ENCODE assay signal across 12 cellular contexts in genomic region chr5:169742773-169743296, GRCh38.
DNase-seq lines count a peak whose midpoint lies in the region; FAIRE-seq and TF ChIP-seq lines count a peak whose summit lies in the region.
"Had no signal": no experiment of that assay in that cellular context is flagged by ENCODE, and none has a peak within 500 bp of the region (broad histone marks: within the 10 kb centered on the region; RNA-seq: fewer than 3 reads in every experiment).

No MANE protein-coding gene starts in this region.

- H3K27me3 ChIP-seq in bronchial epithelial cell (ENCODE audit: control insufficient read depth, insufficient read depth, low read length), result no peaks in the 10 kb centered on the region
- H3K27me3 ChIP-seq: colonic mucosa had no signal

- H3K4me3 ChIP-seq in bronchial epithelial cell (ENCODE audit: low read depth, low read length), result no peak overlapping the region
- H3K4me3 ChIP-seq: colonic mucosa, skin epidermis had no signal

- H3K36me3 ChIP-seq in bronchial epithelial cell (ENCODE audit: control insufficient read depth, insufficient read depth, low read length), result no peaks in the 10 kb centered on the region
- H3K36me3 ChIP-seq: colonic mucosa had no signal

- TF ChIP-seq CTCF in AG09319 (IDR thresholded peaks at IDR 0.05; ENCODE audit: low read depth, low read length) (no peak), bronchial epithelial cell (IDR thresholded peaks at IDR 0.05; ENCODE audit: insufficient read depth, low read length, severe bottlenecking) (no peak)

- DNase-seq in AG09319 (ENCODE audit: extremely low read depth, low read depth) (peak; percentile 77), LHCN-M2 (ENCODE audit: low read depth) (peak; percentile 86), bronchial epithelial cell (ENCODE audit: low read depth) (peak; percentile 73), iris pigment epithelial cell (ENCODE audit: low read depth) (peak; percentile 80), NCI-H128 (lab: John Stamatoyannopoulos, UW; ENCODE audit: unreplicated experiment) (no peak), SKM-1 (lab: John Stamatoyannopoulos, UW; ENCODE audit: unreplicated experiment) (no peak), LoVo (ENCODE audit: low spot score) (no peak)
- no peak for DNase-seq in activated CD4-positive, alpha-beta T cell treated with anti-CD3 and anti-CD28 coated beads for 48 hours
- DNase-seq: CD8-positive, alpha-beta memory T cell; colonic mucosa had no signal

- FAIRE-seq in bronchial epithelial cell (lab: Jason Lieb, UNC), result no peak
- FAIRE-seq: GM12892 had no signal

Comparison
In these comparisons a context has a peak if more than half of its experiments do, and no peak if none do; other contexts are left out.
1. DNase-seq: peak in AG09319 (single experiment), LHCN-M2 (single experiment), bronchial epithelial cell (single experiment) and iris pigment epithelial cell (single experiment); none in activated CD4-positive, alpha-beta T cell treated with anti-CD3 and anti-CD28 coated beads for 48 hours (single experiment), NCI-H128 (single experiment), SKM-1 (single experiment) and LoVo (single experiment).